Comparison of ENCODE assay signal across 9 cellular contexts in genomic region chr5:100550531-100551036, GRCh38. TPM values are rescaled to one million over a fixed set of nuclear protein-coding genes. Genes with fewer than 3 reads are reported as not detected.
A peak's percentile ranks its signal among the peaks of the same experiment; 100 is the strongest.
DNase-seq lines count a peak whose midpoint lies in the region; ATAC-seq lines count a peak whose summit lies in the region.
"Had no signal": no experiment of that assay in that cellular context is flagged by ENCODE, and none has a peak within 500 bp of the region (broad histone marks: within the 10 kb centered on the region; RNA-seq: fewer than 3 reads in every experiment).

No MANE protein-coding gene starts in this region.

- no peak for DNase-seq in activated naive CD8-positive, alpha-beta T cell treated with anti-CD3 and anti-CD28 coated beads, Interleukin-2, amount 50 U/mL, for 24 hours
- no peak for DNase-seq in activated naive CD8-positive, alpha-beta T cell treated with anti-CD3 and anti-CD28 coated beads for 36 hours
- DNase-seq in RPMI8226 = peak; percentile 65
- no peak for DNase-seq in globus pallidus (ENCODE audit: low spot score)
- DNase-seq in NCI-H187 (lab: John Stamatoyannopoulos, UW) = no peak
- DNase-seq in activated gamma-delta T cell treated with Interleukin-2 at 50 U/mL for 16 hours = no peak
- DNase-seq in dermis blood vessel endothelial cell = no peak

- H3K27me3 Mint-ChIP-seq in activated naive CD8-positive, alpha-beta T cell treated with anti-CD3 and anti-CD28 coated beads, Interleukin-2, amount 50 U/mL, for 24 hours = no peaks in the 10 kb centered on the region
- H3K27me3 Mint-ChIP-seq in activated naive CD8-positive, alpha-beta T cell treated with anti-CD3 and anti-CD28 coated beads for 36 hours = no peaks in the 10 kb centered on the region

- no peak overlapping the region for H3K27ac Mint-ChIP-seq in activated naive CD8-positive, alpha-beta T cell treated with anti-CD3 and anti-CD28 coated beads, Interleukin-2, amount 50 U/mL, for 24 hours
- no peak overlapping the region for H3K27ac Mint-ChIP-seq in activated naive CD8-positive, alpha-beta T cell treated with anti-CD3 and anti-CD28 coated beads for 36 hours
- H3K27ac Mint-ChIP-seq: T-helper 1 cell treated with Interleukin-12 subunit alpha and Interleukin-12 subunit beta and Interleukin-4 antibody, amounts not matched to agents 30 μg/mL and 1 μg/mL, for 36 hours had no signal

- no peak overlapping the region for H3K4me3 Mint-ChIP-seq in activated naive CD8-positive, alpha-beta T cell treated with anti-CD3 and anti-CD28 coated beads, Interleukin-2, amount 50 U/mL, for 24 hours
- no peak overlapping the region for H3K4me3 Mint-ChIP-seq in activated naive CD8-positive, alpha-beta T cell treated with anti-CD3 and anti-CD28 coated beads for 36 hours
- H3K4me3 Mint-ChIP-seq: T-helper 1 cell treated with Interleukin-12 subunit alpha and Interleukin-12 subunit beta and Interleukin-4 antibody, amounts not matched to agents 30 μg/mL and 1 μg/mL, for 36 hours had no signal

- ATAC-seq in activated naive CD8-positive, alpha-beta T cell treated with anti-CD3 and anti-CD28 coated beads, Interleukin-2, amount 50 U/mL, for 24 hours = peak; percentile 63
- ATAC-seq in HG02943 (IDR thresholded peaks at IDR 0.05; ENCODE audit: low read depth, unreplicated experiment) = peak; percentile 91

- H3K36me3 Mint-ChIP-seq in activated naive CD8-positive, alpha-beta T cell treated with anti-CD3 and anti-CD28 coated beads, Interleukin-2, amount 50 U/mL, for 24 hours (ENCODE audit: low read depth) = peaks cover 5% of the 10 kb centered on the region
- H3K36me3 Mint-ChIP-seq in activated naive CD8-positive, alpha-beta T cell treated with anti-CD3 and anti-CD28 coated beads for 36 hours = peaks cover 15% of the 10 kb centered on the region

- H3K4me1 Mint-ChIP-seq in activated naive CD8-positive, alpha-beta T cell treated with anti-CD3 and anti-CD28 coated beads, Interleukin-2, amount 50 U/mL, for 24 hours = peaks cover 6% of the 10 kb centered on the region
- peaks cover 10% of the 10 kb centered on the region for H3K4me1 Mint-ChIP-seq in activated naive CD8-positive, alpha-beta T cell treated with anti-CD3 and anti-CD28 coated beads for 36 hours

- peaks cover 2% of the 10 kb centered on the region for H3K9me3 Mint-ChIP-seq in activated naive CD8-positive, alpha-beta T cell treated with anti-CD3 and anti-CD28 coated beads, Interleukin-2, amount 50 U/mL, for 24 hours
- peaks cover 2% of the 10 kb centered on the region for H3K9me3 Mint-ChIP-seq in activated naive CD8-positive, alpha-beta T cell treated with anti-CD3 and anti-CD28 coated beads for 36 hours
- H3K9me3 Mint-ChIP-seq: T-helper 1 cell treated with Interleukin-12 subunit alpha and Interleukin-12 subunit beta and Interleukin-4 antibody, amounts not matched to agents 30 μg/mL and 1 μg/mL, for 36 hours had no signal

RNA-seq across cellular contexts. Expression of gene FAM174A, which starts 15.4 kb away (rescaled TPM):
- 1 to 10 TPM; 4.8 to 5.8 TPM for total RNA-seq in activated naive CD8-positive, alpha-beta T cell treated with anti-CD3 and anti-CD28 coated beads for 36 hours
- total RNA-seq in dermis blood vessel endothelial cell = 27.3 and 43.6 TPM in 2 replicates
